In genomic region chr19:49691243-49692101, GRCh38 we compare ENCODE assay signal across 1 cellular context.
TF ChIP-seq lines count a peak whose summit lies in the region.

No MANE protein-coding gene starts in this region.

TF ChIP-seq in WTC11, 78 proteins besides CTCF, POLR2A, EP300 and RAD21 (continued from another document and continues in another):
- TF ChIP-seq ZSCAN18 (CRISPR knock-in tag; IDR thresholded peaks at IDR 0.05) (no peak), SMAD3 (CRISPR knock-in tag; IDR thresholded peaks at IDR 0.05; ENCODE audit: borderline replicate concordance) (no peak), NR3C1 (CRISPR knock-in tag; conservative IDR thresholded peaks at IDR 0.05; ENCODE audit: low read depth) (no peak), NR2C2 (CRISPR knock-in tag; IDR thresholded peaks at IDR 0.05) (no peak), TEAD1 (CRISPR knock-in tag; IDR thresholded peaks at IDR 0.05) (no peak), ZNF263 (CRISPR knock-in tag; IDR thresholded peaks at IDR 0.05; ENCODE audit: low read depth) (no peak), CBFB (CRISPR knock-in tag; IDR thresholded peaks at IDR 0.05; ENCODE audit: low read depth) (no peak), NFYB (CRISPR knock-in tag; conservative IDR thresholded peaks at IDR 0.05; ENCODE audit: low read depth) (no peak), ATF6 (CRISPR knock-in tag; IDR thresholded peaks at IDR 0.05) (no peak), ZBTB21 (CRISPR knock-in tag; IDR thresholded peaks at IDR 0.05; ENCODE audit: borderline replicate concordance) (no peak), NFE2L1 (CRISPR knock-in tag; IDR thresholded peaks at IDR 0.05) (no peak), GTF2I (CRISPR knock-in tag; conservative IDR thresholded peaks at IDR 0.05) (no peak), FOXP4 (CRISPR knock-in tag; IDR thresholded peaks at IDR 0.05) (no peak), ZNF121 (CRISPR knock-in tag; IDR thresholded peaks at IDR 0.05) (no peak), SOX15 (CRISPR knock-in tag; IDR thresholded peaks at IDR 0.05) (no peak), TEAD4 (CRISPR knock-in tag; IDR thresholded peaks at IDR 0.05) (no peak), NFATC4 (CRISPR knock-in tag; IDR thresholded peaks at IDR 0.05) (0 out of 2 replicates have a peak, but pooled peaks have one; percentile 3), ZBTB43 (CRISPR knock-in tag; IDR thresholded peaks at IDR 0.05) (no peak), E2F5 (CRISPR knock-in tag; IDR thresholded peaks at IDR 0.05) (no peak), GRHL2 (CRISPR knock-in tag; IDR thresholded peaks at IDR 0.05; ENCODE audit: insufficient replicate concordance, severe bottlenecking) (no peak), ZNF317 (CRISPR knock-in tag; IDR thresholded peaks at IDR 0.05; ENCODE audit: borderline replicate concordance, low read depth) (no peak), ETV6 (CRISPR knock-in tag; IDR thresholded peaks at IDR 0.05) (no peak), RELA (CRISPR knock-in tag; IDR thresholded peaks at IDR 0.05; ENCODE audit: borderline replicate concordance) (no peak)
- TF ChIP-seq, protein P1, sequence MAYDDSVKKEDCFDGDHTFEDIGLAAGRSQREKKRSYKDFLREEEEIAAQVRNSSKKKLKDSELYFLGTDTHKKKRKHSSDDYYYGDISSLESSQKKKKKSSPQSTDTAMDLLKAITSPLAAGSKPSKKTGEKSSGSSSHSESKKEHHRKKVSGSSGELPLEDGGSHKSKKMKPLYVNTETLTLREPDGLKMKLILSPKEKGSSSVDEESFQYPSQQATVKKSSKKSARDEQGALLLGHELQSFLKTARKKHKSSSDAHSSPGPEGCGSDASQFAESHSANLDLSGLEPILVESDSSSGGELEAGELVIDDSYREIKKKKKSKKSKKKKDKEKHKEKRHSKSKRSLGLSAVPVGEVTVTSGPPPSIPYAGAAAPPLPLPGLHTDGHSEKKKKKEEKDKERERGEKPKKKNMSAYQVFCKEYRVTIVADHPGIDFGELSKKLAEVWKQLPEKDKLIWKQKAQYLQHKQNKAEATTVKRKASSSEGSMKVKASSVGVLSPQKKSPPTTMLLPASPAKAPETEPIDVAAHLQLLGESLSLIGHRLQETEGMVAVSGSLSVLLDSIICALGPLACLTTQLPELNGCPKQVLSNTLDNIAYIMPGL (CRISPR knock-in tag; IDR thresholded peaks at IDR 0.05), result 0 out of 2 replicates have a peak, but pooled peaks have one; percentile 14
- TF ChIP-seq, protein P2, sequence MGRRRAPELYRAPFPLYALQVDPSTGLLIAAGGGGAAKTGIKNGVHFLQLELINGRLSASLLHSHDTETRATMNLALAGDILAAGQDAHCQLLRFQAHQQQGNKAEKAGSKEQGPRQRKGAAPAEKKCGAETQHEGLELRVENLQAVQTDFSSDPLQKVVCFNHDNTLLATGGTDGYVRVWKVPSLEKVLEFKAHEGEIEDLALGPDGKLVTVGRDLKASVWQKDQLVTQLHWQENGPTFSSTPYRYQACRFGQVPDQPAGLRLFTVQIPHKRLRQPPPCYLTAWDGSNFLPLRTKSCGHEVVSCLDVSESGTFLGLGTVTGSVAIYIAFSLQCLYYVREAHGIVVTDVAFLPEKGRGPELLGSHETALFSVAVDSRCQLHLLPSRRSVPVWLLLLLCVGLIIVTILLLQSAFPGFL (CRISPR knock-in tag; IDR thresholded peaks at IDR 0.05; ENCODE audit: borderline replicate concordance), result no peak
- TF ChIP-seq, protein P3, sequence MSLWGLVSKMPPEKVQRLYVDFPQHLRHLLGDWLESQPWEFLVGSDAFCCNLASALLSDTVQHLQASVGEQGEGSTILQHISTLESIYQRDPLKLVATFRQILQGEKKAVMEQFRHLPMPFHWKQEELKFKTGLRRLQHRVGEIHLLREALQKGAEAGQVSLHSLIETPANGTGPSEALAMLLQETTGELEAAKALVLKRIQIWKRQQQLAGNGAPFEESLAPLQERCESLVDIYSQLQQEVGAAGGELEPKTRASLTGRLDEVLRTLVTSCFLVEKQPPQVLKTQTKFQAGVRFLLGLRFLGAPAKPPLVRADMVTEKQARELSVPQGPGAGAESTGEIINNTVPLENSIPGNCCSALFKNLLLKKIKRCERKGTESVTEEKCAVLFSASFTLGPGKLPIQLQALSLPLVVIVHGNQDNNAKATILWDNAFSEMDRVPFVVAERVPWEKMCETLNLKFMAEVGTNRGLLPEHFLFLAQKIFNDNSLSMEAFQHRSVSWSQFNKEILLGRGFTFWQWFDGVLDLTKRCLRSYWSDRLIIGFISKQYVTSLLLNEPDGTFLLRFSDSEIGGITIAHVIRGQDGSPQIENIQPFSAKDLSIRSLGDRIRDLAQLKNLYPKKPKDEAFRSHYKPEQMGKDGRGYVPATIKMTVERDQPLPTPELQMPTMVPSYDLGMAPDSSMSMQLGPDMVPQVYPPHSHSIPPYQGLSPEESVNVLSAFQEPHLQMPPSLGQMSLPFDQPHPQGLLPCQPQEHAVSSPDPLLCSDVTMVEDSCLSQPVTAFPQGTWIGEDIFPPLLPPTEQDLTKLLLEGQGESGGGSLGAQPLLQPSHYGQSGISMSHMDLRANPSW (CRISPR knock-in tag; conservative IDR thresholded peaks at IDR 0.05; ENCODE audit: low read depth), result no peak
- TF ChIP-seq, protein P4, sequence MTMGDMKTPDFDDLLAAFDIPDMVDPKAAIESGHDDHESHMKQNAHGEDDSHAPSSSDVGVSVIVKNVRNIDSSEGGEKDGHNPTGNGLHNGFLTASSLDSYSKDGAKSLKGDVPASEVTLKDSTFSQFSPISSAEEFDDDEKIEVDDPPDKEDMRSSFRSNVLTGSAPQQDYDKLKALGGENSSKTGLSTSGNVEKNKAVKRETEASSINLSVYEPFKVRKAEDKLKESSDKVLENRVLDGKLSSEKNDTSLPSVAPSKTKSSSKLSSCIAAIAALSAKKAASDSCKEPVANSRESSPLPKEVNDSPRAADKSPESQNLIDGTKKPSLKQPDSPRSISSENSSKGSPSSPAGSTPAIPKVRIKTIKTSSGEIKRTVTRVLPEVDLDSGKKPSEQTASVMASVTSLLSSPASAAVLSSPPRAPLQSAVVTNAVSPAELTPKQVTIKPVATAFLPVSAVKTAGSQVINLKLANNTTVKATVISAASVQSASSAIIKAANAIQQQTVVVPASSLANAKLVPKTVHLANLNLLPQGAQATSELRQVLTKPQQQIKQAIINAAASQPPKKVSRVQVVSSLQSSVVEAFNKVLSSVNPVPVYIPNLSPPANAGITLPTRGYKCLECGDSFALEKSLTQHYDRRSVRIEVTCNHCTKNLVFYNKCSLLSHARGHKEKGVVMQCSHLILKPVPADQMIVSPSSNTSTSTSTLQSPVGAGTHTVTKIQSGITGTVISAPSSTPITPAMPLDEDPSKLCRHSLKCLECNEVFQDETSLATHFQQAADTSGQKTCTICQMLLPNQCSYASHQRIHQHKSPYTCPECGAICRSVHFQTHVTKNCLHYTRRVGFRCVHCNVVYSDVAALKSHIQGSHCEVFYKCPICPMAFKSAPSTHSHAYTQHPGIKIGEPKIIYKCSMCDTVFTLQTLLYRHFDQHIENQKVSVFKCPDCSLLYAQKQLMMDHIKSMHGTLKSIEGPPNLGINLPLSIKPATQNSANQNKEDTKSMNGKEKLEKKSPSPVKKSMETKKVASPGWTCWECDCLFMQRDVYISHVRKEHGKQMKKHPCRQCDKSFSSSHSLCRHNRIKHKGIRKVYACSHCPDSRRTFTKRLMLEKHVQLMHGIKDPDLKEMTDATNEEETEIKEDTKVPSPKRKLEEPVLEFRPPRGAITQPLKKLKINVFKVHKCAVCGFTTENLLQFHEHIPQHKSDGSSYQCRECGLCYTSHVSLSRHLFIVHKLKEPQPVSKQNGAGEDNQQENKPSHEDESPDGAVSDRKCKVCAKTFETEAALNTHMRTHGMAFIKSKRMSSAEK (CRISPR knock-in tag; IDR thresholded peaks at IDR 0.05; ENCODE audit: borderline replicate concordance), result 0 out of 2 replicates have a peak, but pooled peaks have one; percentile 77
- TF ChIP-seq, protein P5, sequence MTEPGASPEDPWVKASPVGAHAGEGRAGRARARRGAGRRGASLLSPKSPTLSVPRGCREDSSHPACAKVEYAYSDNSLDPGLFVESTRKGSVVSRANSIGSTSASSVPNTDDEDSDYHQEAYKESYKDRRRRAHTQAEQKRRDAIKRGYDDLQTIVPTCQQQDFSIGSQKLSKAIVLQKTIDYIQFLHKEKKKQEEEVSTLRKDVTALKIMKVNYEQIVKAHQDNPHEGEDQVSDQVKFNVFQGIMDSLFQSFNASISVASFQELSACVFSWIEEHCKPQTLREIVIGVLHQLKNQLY (CRISPR knock-in tag; IDR thresholded peaks at IDR 0.05), result no peak
- TF ChIP-seq, protein P6, sequence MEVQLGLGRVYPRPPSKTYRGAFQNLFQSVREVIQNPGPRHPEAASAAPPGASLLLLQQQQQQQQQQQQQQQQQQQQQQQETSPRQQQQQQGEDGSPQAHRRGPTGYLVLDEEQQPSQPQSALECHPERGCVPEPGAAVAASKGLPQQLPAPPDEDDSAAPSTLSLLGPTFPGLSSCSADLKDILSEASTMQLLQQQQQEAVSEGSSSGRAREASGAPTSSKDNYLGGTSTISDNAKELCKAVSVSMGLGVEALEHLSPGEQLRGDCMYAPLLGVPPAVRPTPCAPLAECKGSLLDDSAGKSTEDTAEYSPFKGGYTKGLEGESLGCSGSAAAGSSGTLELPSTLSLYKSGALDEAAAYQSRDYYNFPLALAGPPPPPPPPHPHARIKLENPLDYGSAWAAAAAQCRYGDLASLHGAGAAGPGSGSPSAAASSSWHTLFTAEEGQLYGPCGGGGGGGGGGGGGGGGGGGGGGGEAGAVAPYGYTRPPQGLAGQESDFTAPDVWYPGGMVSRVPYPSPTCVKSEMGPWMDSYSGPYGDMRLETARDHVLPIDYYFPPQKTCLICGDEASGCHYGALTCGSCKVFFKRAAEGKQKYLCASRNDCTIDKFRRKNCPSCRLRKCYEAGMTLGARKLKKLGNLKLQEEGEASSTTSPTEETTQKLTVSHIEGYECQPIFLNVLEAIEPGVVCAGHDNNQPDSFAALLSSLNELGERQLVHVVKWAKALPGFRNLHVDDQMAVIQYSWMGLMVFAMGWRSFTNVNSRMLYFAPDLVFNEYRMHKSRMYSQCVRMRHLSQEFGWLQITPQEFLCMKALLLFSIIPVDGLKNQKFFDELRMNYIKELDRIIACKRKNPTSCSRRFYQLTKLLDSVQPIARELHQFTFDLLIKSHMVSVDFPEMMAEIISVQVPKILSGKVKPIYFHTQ (CRISPR knock-in tag; IDR thresholded peaks at IDR 0.05), result no peak
- TF ChIP-seq, protein P7, sequence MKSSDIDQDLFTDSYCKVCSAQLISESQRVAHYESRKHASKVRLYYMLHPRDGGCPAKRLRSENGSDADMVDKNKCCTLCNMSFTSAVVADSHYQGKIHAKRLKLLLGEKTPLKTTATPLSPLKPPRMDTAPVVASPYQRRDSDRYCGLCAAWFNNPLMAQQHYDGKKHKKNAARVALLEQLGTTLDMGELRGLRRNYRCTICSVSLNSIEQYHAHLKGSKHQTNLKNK (CRISPR knock-in tag; IDR thresholded peaks at IDR 0.05), result peak; percentile 78; the same call in 1 of the 2 replicates
